In genomic region chr22:19406281-19406811, GRCh38 we compare ENCODE assay signal across 19 cellular contexts.
"Had no signal": no experiment of that assay in that cellular context is flagged by ENCODE, and none has a peak within 500 bp of the region (broad histone marks: within the 10 kb centered on the region; RNA-seq: fewer than 3 reads in every experiment).

No MANE protein-coding gene starts in this region.

- H3K36me3 ChIP-seq: uterus had no signal

- H3K27ac Mint-ChIP-seq: activated naive CD4-positive, alpha-beta T cell treated with anti-CD3 and anti-CD28 coated beads for 36 hours; dendritic cell treated with granulocyte-macrophage colony-stimulating factor and Interleukin-4, amounts not matched to agents 40 ng/mL and 50 ng/mL, for 4 days; stimulated activated naive B cell treated with anti-CD40 and anti-IgM and Interleukin-4, amounts not matched to agents 10 μg/mL and 1 μg/mL and 100 μg/mL, for 72 hours; T-helper 1 cell treated with Interleukin-12 subunit alpha and Interleukin-12 subunit beta and Interleukin-4 antibody, amounts not matched to agents 30 μg/mL and 1 μg/mL, for 36 hours; WTC11 had no signal

- ATAC-seq: foreskin keratinocyte; stimulated activated naive B cell treated with anti-CD40 and anti-IgM and Interleukin-4, amounts not matched to agents 10 μg/mL and 1 μg/mL and 100 μg/mL, for 72 hours; WTC11 had no signal

- H3K9me3 Mint-ChIP-seq: activated naive CD4-positive, alpha-beta T cell treated with anti-CD3 and anti-CD28 coated beads for 36 hours; dendritic cell treated with granulocyte-macrophage colony-stimulating factor and Interleukin-4, amounts not matched to agents 40 ng/mL and 50 ng/mL, for 4 days; neural crest cell; stimulated activated naive B cell treated with anti-CD40 and anti-IgM and Interleukin-4, amounts not matched to agents 10 μg/mL and 1 μg/mL and 100 μg/mL, for 72 hours; T-helper 1 cell treated with Interleukin-12 subunit alpha and Interleukin-12 subunit beta and Interleukin-4 antibody, amounts not matched to agents 30 μg/mL and 1 μg/mL, for 36 hours; WTC11 had no signal

- H3K4me1 ChIP-seq: foreskin keratinocyte, uterus had no signal

- H3K4me3 ChIP-seq: body of pancreas, sigmoid colon, uterus had no signal

- H3K27ac ChIP-seq: body of pancreas, foreskin keratinocyte, sigmoid colon, uterus had no signal

- H3K4me3 Mint-ChIP-seq: activated naive CD4-positive, alpha-beta T cell treated with anti-CD3 and anti-CD28 coated beads for 36 hours; dendritic cell treated with granulocyte-macrophage colony-stimulating factor and Interleukin-4, amounts not matched to agents 40 ng/mL and 50 ng/mL, for 4 days; neural crest cell; stimulated activated naive B cell treated with anti-CD40 and anti-IgM and Interleukin-4, amounts not matched to agents 10 μg/mL and 1 μg/mL and 100 μg/mL, for 72 hours; T-helper 1 cell treated with Interleukin-12 subunit alpha and Interleukin-12 subunit beta and Interleukin-4 antibody, amounts not matched to agents 30 μg/mL and 1 μg/mL, for 36 hours; WTC11 had no signal

- H3K4me1 Mint-ChIP-seq: neural crest cell, WTC11 had no signal

- DNase-seq: activated CD8-positive, alpha-beta memory T cell treated with anti-CD3 and anti-CD28 coated beads for 24 hours; activated naive CD4-positive, alpha-beta T cell treated with anti-CD3 and anti-CD28 coated beads for 36 hours; activated T-cell treated with anti-CD3 and anti-CD28 coated beads, Interleukin-2, amount 50 U/mL, for 48 hours; anterior cingulate cortex; body of pancreas; effector CD4-positive, alpha-beta T cell; foreskin keratinocyte; kidney glomerular epithelial cell; sigmoid colon; stimulated activated CD4-positive, alpha-beta T cell treated with anti-CD3 and anti-CD28 coated beads, Interleukin-2, amount 100 ng/mL, for 48 hours; stimulated activated CD8-positive, alpha-beta memory T cell treated with anti-CD3 and anti-CD28 coated beads, Interleukin-4, amount 100 ng/mL, for 48 hours; stimulated activated naive B cell treated with anti-CD40 and anti-IgM and Interleukin-4, amounts not matched to agents 10 μg/mL and 1 μg/mL and 100 μg/mL, for 72 hours; T1000; trophoblast cell; uterus had no signal

- H3K27me3 ChIP-seq: body of pancreas, foreskin keratinocyte, sigmoid colon, uterus had no signal

- H3K9me3 ChIP-seq: body of pancreas, sigmoid colon, uterus had no signal

- H3K27me3 Mint-ChIP-seq: dendritic cell treated with granulocyte-macrophage colony-stimulating factor and Interleukin-4, amounts not matched to agents 40 ng/mL and 50 ng/mL, for 4 days; stimulated activated naive B cell treated with anti-CD40 and anti-IgM and Interleukin-4, amounts not matched to agents 10 μg/mL and 1 μg/mL and 100 μg/mL, for 72 hours had no signal
